Comparison of ENCODE assay signal across 8 cellular contexts in the genomic region with DNA sequence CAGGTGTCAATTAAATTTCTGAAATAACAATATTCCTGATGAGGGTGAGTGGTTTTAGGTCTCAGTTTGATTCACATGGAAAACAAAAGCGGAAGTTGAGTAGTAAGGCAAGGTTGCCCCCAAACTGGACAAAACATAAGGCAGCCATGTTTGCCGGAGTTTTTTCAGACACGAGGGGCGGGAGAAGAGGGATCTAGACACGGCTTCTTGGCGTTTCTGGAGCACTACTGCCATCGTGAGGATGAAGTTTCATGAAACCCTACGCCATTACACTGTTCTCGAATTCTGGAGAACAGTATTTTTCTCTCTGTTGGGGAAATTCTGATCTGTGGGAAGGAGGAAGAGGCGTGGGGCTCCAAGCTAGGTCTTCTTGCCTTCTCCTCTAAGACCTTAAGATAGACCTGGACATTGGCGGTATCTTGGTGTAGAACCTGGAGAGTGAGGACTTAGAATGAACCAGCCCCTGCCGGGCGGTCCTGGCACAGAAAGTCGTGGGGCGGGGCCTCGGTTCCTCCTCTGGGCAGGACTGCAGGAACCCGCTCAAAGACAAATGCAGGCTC.
DNase-seq lines count a peak whose midpoint lies in the region; ATAC-seq and FAIRE-seq lines count a peak whose summit lies in the region.

No MANE protein-coding gene starts in this region.

- no peak for FAIRE-seq in RCC 7860 (lab: Jason Lieb, UNC)

- DNase-seq in COLO829 (ENCODE audit: low spot score) = peak; percentile 50
- peak; percentile 12 for DNase-seq in NCI-H2029 treated with DMSO at 0.1 percent for 48 hours (lab: John Stamatoyannopoulos, UW)
- DNase-seq in cerebellar cortex (ENCODE audit: low spot score) = peak; percentile 62
- peak; percentile 92 for DNase-seq in retina
- no peak for DNase-seq in RCC 7860 (ENCODE audit: low spot score)
- DNase-seq in NCI-H2107 treated with DMSO at 0.1 percent for 48 hours (lab: John Stamatoyannopoulos, UW; ENCODE audit: unreplicated experiment) = no peak

- ATAC-seq in GM19395 (IDR thresholded peaks at IDR 0.05; ENCODE audit: unreplicated experiment) (peak; percentile 79), HG03469 (IDR thresholded peaks at IDR 0.05; ENCODE audit: unreplicated experiment) (no peak)

Comparison
In these comparisons a context has a peak if more than half of its experiments do, and no peak if none do; other contexts are left out.
1. DNase-seq: peak in COLO829 (single experiment), NCI-H2029 treated with DMSO at 0.1 percent for 48 hours (single experiment), cerebellar cortex (single experiment) and retina (single experiment); none in RCC 7860 (single experiment) and NCI-H2107 treated with DMSO at 0.1 percent for 48 hours (single experiment).